Comparison of ENCODE assay signal across 8 cellular contexts in genomic region chr3:43690400-43691119, GRCh38.
DNase-seq lines count a peak whose midpoint lies in the region; ATAC-seq lines count a peak whose summit lies in the region.

Gene ABHD5 (plus strand): TSS chr3:43690938. CDS start chr3:43690993, 55 bp downstream.

- ATAC-seq in GM18873 (IDR thresholded peaks at IDR 0.05; ENCODE audit: low FRiP score, unreplicated experiment) (peak; percentile 65), HG03139 (IDR thresholded peaks at IDR 0.05; ENCODE audit: unreplicated experiment) (peak; percentile 76)

- DNase-seq in AG08396 (ENCODE audit: low spot score) (peak; percentile 99), NCI-H345 (lab: John Stamatoyannopoulos, UW) (peak; percentile 92), iris pigment epithelial cell (ENCODE audit: low read depth) (peak; percentile 97)
- DNase-seq in activated CD4-positive, CD25-positive, alpha-beta regulatory T cell (lab: John Stamatoyannopoulos, UW) = peak; percentile 82 to 92 (median 89)
- DNase-seq in central memory CD4-positive, alpha-beta T cell = peak; percentile 95
- DNase-seq in stimulated activated CD4-positive, alpha-beta T cell treated with anti-CD3 and anti-CD28 coated beads, Interleukin-12 subunit alpha, Interleukin-12 subunit beta, amount 100 ng/mL, for 4 hours = peak; percentile 90

Comparison
In these comparisons a context has a peak if more than half of its experiments do, and no peak if none do; other contexts are left out.
1. Peak in every context shown above with its lines: DNase-seq and ATAC-seq.